8 cellular contexts compared by ENCODE assay signal in the genomic region with DNA sequence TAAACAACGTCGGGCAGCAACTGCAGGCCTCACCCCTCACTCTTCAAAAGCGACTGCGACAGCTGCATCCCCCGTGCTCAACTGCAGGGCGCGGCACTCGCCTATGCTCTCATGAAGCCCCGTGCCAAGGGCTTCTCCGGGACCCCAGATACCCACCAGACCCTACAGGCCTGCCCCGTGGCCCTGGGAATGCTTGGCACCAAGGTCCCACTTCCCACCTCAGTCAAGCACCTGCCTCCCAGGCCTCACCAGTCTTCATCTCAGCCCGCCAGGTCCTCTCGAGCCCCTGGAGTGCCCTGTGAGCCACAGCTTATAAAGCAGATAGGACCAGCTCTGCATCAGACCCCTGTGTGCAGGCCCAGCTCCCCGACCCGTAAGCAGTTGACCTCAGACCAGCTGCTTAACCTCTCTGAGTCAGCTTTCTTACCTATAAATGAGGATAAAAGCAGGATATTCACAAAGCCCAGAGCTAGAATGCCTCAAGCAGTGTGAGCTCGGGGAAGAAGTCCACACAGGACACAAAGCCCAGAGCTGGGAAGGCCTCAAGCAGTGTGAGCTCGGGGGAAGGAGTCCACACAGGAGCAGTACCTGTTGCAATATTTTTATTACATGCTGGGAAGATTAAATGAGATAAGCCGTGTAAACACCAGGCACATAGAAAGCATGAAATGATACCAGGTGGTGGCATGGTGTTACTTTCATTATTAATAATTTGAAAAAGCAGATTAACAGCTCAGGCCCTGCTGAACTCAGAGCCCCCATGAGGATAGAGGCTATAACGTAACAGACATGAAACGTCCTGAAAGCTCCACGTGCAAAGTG.
A peak's percentile ranks its signal among the peaks of the same experiment; 100 is the strongest.
DNase-seq lines count a peak whose midpoint lies in the region; ATAC-seq and TF ChIP-seq lines count a peak whose summit lies in the region.

No MANE protein-coding gene starts in this region.

- no peaks in the 10 kb centered on the region for H3K27me3 Mint-ChIP-seq in type B pancreatic cell

- peak overlapping the region; percentile 69 for H3K27ac Mint-ChIP-seq in type B pancreatic cell

- no peak overlapping the region for H3K4me3 Mint-ChIP-seq in type B pancreatic cell

- ATAC-seq in right cardiac atrium, result no peak
- peak; percentile 60 for ATAC-seq in HG03460 (IDR thresholded peaks at IDR 0.05; ENCODE audit: unreplicated experiment)
- ATAC-seq in HG02571 (IDR thresholded peaks at IDR 0.05; ENCODE audit: unreplicated experiment), result no peak

- H3K27ac ChIP-seq in right cardiac atrium (ENCODE audit: low read length), result no peak overlapping the region
- H3K27ac ChIP-seq in effector memory CD4-positive, alpha-beta T cell (ENCODE audit: insufficient read depth, low read length, poor library complexity, severe bottlenecking), result no peak overlapping the region

- no peak for TF ChIP-seq CTCF in type B pancreatic cell (conservative IDR thresholded peaks at IDR 0.05)

- H3K4me1 Mint-ChIP-seq in type B pancreatic cell (ENCODE audit: unreplicated experiment), result peaks cover 59% of the 10 kb centered on the region

- no peaks in the 10 kb centered on the region for H3K9me3 Mint-ChIP-seq in type B pancreatic cell

- WGBS in right cardiac atrium, result 88% methylated on average over 21 of the region's 21 CpGs

- H3K36me3 Mint-ChIP-seq in type B pancreatic cell, result no peaks in the 10 kb centered on the region

- DNase-seq in cardiac septum (ENCODE audit: low spot score), result peak; percentile 74
- DNase-seq in right cardiac atrium, result no peak
- DNase-seq in head of caudate nucleus, result peak in 26 of 42 donors; percentile 1 to 41 (median 10)
- DNase-seq in type B pancreatic cell (ENCODE audit: extremely low spot score, unreplicated experiment), result no peak
- no peak for DNase-seq in NCI-H1092 treated with DMSO at 0.1 percent for 48 hours (lab: John Stamatoyannopoulos, UW)
- DNase-seq in effector memory CD4-positive, alpha-beta T cell, result no peak

- H3K4me3 ChIP-seq in right cardiac atrium (ENCODE audit: low read length), result no peak overlapping the region
- H3K4me3 ChIP-seq in effector memory CD4-positive, alpha-beta T cell (ENCODE audit: insufficient read depth, low read depth, low read length, poor library complexity, severe bottlenecking), result no peak overlapping the region

- H3K36me3 ChIP-seq in effector memory CD4-positive, alpha-beta T cell (ENCODE audit: control insufficient read depth, insufficient read depth, low read length), result no peaks in the 10 kb centered on the region

- H3K9me3 ChIP-seq in right cardiac atrium (ENCODE audit: control insufficient read depth, low read length), result no peaks in the 10 kb centered on the region
- no peaks in the 10 kb centered on the region for H3K9me3 ChIP-seq in effector memory CD4-positive, alpha-beta T cell (ENCODE audit: control insufficient read depth, low read length)

- no peaks in the 10 kb centered on the region for H3K27me3 ChIP-seq in right cardiac atrium (ENCODE audit: control insufficient read depth, insufficient read depth)
- H3K27me3 ChIP-seq in effector memory CD4-positive, alpha-beta T cell (replicated peaks; ENCODE audit: control insufficient read depth, insufficient read depth, low read length, poor library complexity, severe bottlenecking), result no peaks in the 10 kb centered on the region

- intact Hi-C loops in cardiac septum (cut with DNase I), result no loop called here
- intact Hi-C loops in right cardiac atrium (cut with DNase I), result no loop called here
- intact Hi-C loops in head of caudate nucleus (cut with DNase I), result no loop called here

- peaks cover 7% of the 10 kb centered on the region for H3K4me1 ChIP-seq in right cardiac atrium (ENCODE audit: control insufficient read depth, insufficient read depth, low read length)
- H3K4me1 ChIP-seq in effector memory CD4-positive, alpha-beta T cell (ENCODE audit: control insufficient read depth, insufficient read depth, low read length, poor library complexity, severe bottlenecking), result no peaks in the 10 kb centered on the region

Comparison
In these comparisons a context has a peak if more than half of its experiments do, and no peak if none do; other contexts are left out.
1. DNase-seq: peak in cardiac septum (single experiment) and head of caudate nucleus (26 of 42); none in right cardiac atrium (0 of 3), type B pancreatic cell (single experiment), NCI-H1092 treated with DMSO at 0.1 percent for 48 hours (single experiment) and effector memory CD4-positive, alpha-beta T cell (0 of 3).